In the genomic region with DNA sequence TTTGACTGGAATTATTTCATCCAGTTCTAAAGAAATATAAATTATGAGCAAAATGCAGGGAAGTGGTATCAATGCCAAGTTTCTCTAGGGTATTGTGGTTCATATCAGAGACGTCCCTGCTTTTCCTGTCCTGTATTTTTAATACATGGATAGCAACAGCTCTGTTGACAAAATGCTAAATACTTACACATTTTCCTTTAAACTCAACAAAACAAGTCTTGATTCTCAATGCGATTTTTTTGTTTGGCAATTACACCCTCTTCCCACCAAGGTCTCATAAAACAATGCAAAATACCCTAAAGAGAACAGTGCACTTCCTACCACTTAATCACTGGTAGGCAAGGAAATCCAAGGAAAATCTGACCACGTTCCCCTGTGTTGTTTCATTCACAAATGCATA, we compare ENCODE assay signal across 23 cellular contexts.
DNase-seq lines count a peak whose midpoint lies in the region; ATAC-seq and TF ChIP-seq lines count a peak whose summit lies in the region.
"Had no signal": no experiment of that assay in that cellular context is flagged by ENCODE, and none has a peak within 500 bp of the region (broad histone marks: within the 10 kb centered on the region; RNA-seq: fewer than 3 reads in every experiment).

No MANE protein-coding gene starts in this region.

- no peak for DNase-seq in HFFc6
- DNase-seq in chondrocyte (ENCODE audit: low spot score), result no peak
- DNase-seq in NCI-H82 (lab: John Stamatoyannopoulos, UW), result no peak
- DNase-seq in spleen, result no peak
- no peak for DNase-seq in PC-3
- DNase-seq: CD8-positive, alpha-beta memory T cell; DMS 273 treated with DMSO at 0.1 percent for 48 hours; DMS79; EL; GDM1; KBM-7; MG63; NCI-H1417; NCI-H1694; NCI-H2081; NCI-H2227 treated with DMSO at 0.1 percent for 48 hours; NCI-H526 treated with DMSO at 0.1 percent for 48 hours; Peyer's patch; SIG-M5 had no signal

- H3K4me1 Mint-ChIP-seq in HFFc6 (ENCODE audit: low read depth) (peaks cover 94% of the 10 kb centered on the region), chondrocyte (ENCODE audit: low read depth) (peaks cover 56% of the 10 kb centered on the region), nephron (peaks cover 9% of the 10 kb centered on the region)
- H3K4me1 Mint-ChIP-seq: CD8-positive, alpha-beta memory T cell had no signal

- H3K36me3 Mint-ChIP-seq in HFFc6 (ENCODE audit: low read depth) (peaks cover 96% of the 10 kb centered on the region), chondrocyte (ENCODE audit: low read depth) (peaks cover 76% of the 10 kb centered on the region), nephron (ENCODE audit: low read depth) (peaks cover 58% of the 10 kb centered on the region)
- H3K36me3 Mint-ChIP-seq: CD14-positive monocyte; CD8-positive, alpha-beta memory T cell had no signal

- no peaks in the 10 kb centered on the region for H3K27me3 ChIP-seq in spleen (replicated peaks in 1 of 7)
- H3K27me3 ChIP-seq in PC-3 (ENCODE audit: low read length), result no peaks in the 10 kb centered on the region
- H3K27me3 ChIP-seq: MG63, Peyer's patch had no signal

- no peaks in the 10 kb centered on the region for H3K9me3 Mint-ChIP-seq in HFFc6
- H3K9me3 Mint-ChIP-seq in chondrocyte (ENCODE audit: low read depth), result no peaks in the 10 kb centered on the region
- no peaks in the 10 kb centered on the region for H3K9me3 Mint-ChIP-seq in nephron

- H3K27me3 Mint-ChIP-seq in HFFc6 (ENCODE audit: insufficient read depth), result peaks cover 19% of the 10 kb centered on the region
- H3K27me3 Mint-ChIP-seq in chondrocyte (ENCODE audit: low read depth), result no peaks in the 10 kb centered on the region
- no peaks in the 10 kb centered on the region for H3K27me3 Mint-ChIP-seq in nephron (ENCODE audit: low read depth)

- intact Hi-C loops in spleen (cut with DNase I; ENCODE audit: low total_unique reads) (no loop called here), PC-3 (cut with micrococcal nuclease) (no loop called here)

- TF ChIP-seq POLR2A in spleen (IDR thresholded peaks at IDR 0.05), result no peak

- H3K9me3 ChIP-seq in spleen, result no peaks in the 10 kb centered on the region
- no peaks in the 10 kb centered on the region for H3K9me3 ChIP-seq in PC-3 (ENCODE audit: low read length)
- H3K9me3 ChIP-seq: MG63, Peyer's patch had no signal

- no peaks in the 10 kb centered on the region for H4K20me1 ChIP-seq in PC-3 (ENCODE audit: low read length)

- no peak for TF ChIP-seq CTCF in HFFc6 (IDR thresholded peaks at IDR 0.05)
- TF ChIP-seq CTCF in chondrocyte (IDR thresholded peaks at IDR 0.05), result no peak
- no peak for TF ChIP-seq CTCF in nephron (IDR thresholded peaks at IDR 0.05; ENCODE audit: unreplicated experiment in 3 of 3)
- no peak for TF ChIP-seq CTCF in spleen (IDR thresholded peaks at IDR 0.05 in 8 of 11, conservative IDR thresholded peaks at IDR 0.05 in 3 of 11)
- no peak for TF ChIP-seq CTCF in PC-3 (conservative IDR thresholded peaks at IDR 0.05; ENCODE audit: low read depth, low read length)

- peak overlapping the region; percentile 87 for H3K27ac Mint-ChIP-seq in HFFc6
- H3K27ac Mint-ChIP-seq in chondrocyte (ENCODE audit: unreplicated experiment), result peak overlapping the region; percentile 76
- H3K27ac Mint-ChIP-seq in nephron, result peak overlapping the region in 2 of 3 experiments; percentile 29 to 39
- H3K27ac Mint-ChIP-seq: CD14-positive monocyte had no signal

- H3K4me1 ChIP-seq in spleen (peaks cover 0 to 7% (median 0%) of the 10 kb centered on the region in 6 donors), PC-3 (ENCODE audit: insufficient read depth, low read length) (peaks cover 20% of the 10 kb centered on the region)
- H3K4me1 ChIP-seq: Peyer's patch had no signal

- H3K4me2 ChIP-seq in PC-3 (ENCODE audit: low read length), result no peak overlapping the region

- 35 to 58% (median 42%) methylated on average over 3 of the region's 3 CpGs for WGBS in spleen, 5 donors

- H3K9me2 ChIP-seq in PC-3 (replicated peaks; ENCODE audit: low read length), result no peaks in the 10 kb centered on the region

- no peak overlapping the region for H2AFZ ChIP-seq in PC-3 (ENCODE audit: low read length)

- H3K27ac ChIP-seq in spleen (peak overlapping the region in 4 of 8 donors; percentile 9 to 53 (median 26)), PC-3 (ENCODE audit: low read length) (no peak overlapping the region)
- H3K27ac ChIP-seq: Peyer's patch, SK-N-MC had no signal

- BruUV-seq in PC-3 (replicated peaks; lab: Mats Ljungman, UMichigan), result no TSS peak

- H3K36me3 ChIP-seq in spleen, result peaks cover 0 to 98% (median 13%) of the 10 kb centered on the region in 6 donors
- no peaks in the 10 kb centered on the region for H3K36me3 ChIP-seq in PC-3 (ENCODE audit: low read depth, low read length)

- no peak for ATAC-seq in HG03442 (IDR thresholded peaks at IDR 0.05; ENCODE audit: unreplicated experiment)
- ATAC-seq in PC-3, result no peak

- CTCF ChIA-PET in PC-3 (lab: Charles Lee), result no interaction called here

- H3K4me3 ChIP-seq in spleen (no peak overlapping the region), PC-3 (ENCODE audit: low read length) (no peak overlapping the region)
- H3K4me3 ChIP-seq: MG63, Peyer's patch, SK-N-MC had no signal

- H3K4me3 Mint-ChIP-seq in HFFc6, result peak overlapping the region; percentile 41
- no peak overlapping the region for H3K4me3 Mint-ChIP-seq in chondrocyte (ENCODE audit: unreplicated experiment)
- no peak overlapping the region for H3K4me3 Mint-ChIP-seq in nephron
- H3K4me3 Mint-ChIP-seq: CD14-positive monocyte; CD8-positive, alpha-beta memory T cell had no signal

- no peaks in the 10 kb centered on the region for H3F3A ChIP-seq in PC-3 (ENCODE audit: low read length, unreplicated experiment)

- H3K79me2 ChIP-seq in PC-3 (ENCODE audit: low read length), result no peaks in the 10 kb centered on the region

- H3K9ac ChIP-seq in PC-3 (ENCODE audit: low read length), result no peak overlapping the region

- POLR2A ChIA-PET in PC-3 (lab: Charles Lee; ENCODE audit: unreplicated experiment), result no interaction called here

Comparison
In these comparisons a context has a peak if more than half of its experiments do, and no peak if none do; other contexts are left out.
1. H3K27ac Mint-ChIP-seq: peak in every context shown above with its lines; median percentile 87 in HFFc6; 76 in chondrocyte; 34 in nephron.